15 cellular contexts compared by ENCODE assay signal in the genomic region with DNA sequence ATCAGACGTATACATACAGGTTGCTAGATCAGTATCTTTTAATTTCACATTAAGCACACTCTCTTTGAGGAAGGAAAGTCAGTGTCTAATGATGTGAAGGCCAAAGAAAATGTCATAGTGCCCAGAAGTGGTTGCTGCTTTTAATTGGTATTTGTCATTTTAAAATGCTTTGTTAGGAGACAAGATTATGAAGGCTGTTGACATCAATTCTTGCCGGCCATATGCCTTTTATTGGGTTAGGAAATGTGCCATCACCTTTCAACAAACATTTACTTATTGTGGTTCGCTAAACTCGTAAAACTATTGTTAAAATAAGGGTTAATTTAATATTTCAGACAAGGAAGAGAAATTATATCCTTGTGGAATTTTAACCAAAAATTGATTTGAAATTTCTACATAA.
"Had no signal": no experiment of that assay in that cellular context is flagged by ENCODE, and none has a peak within 500 bp of the region (broad histone marks: within the 10 kb centered on the region; RNA-seq: fewer than 3 reads in every experiment).

No MANE protein-coding gene starts in this region.

- H3K36me3 ChIP-seq: breast epithelium, thyroid gland, WERI-Rb-1 had no signal

- H3K4me1 ChIP-seq: breast epithelium had no signal

- H3K27me3 Mint-ChIP-seq: activated CD4-positive, alpha-beta T cell treated with anti-CD3 and anti-CD28 coated beads for 36 hours; activated naive CD4-positive, alpha-beta T cell treated with anti-CD3 and anti-CD28 coated beads, Interleukin-2, amount 10 ng/mL, durations not matched to agents 7 days and 5 days; activated T-helper 17 cell treated with anti-CD3 and anti-CD28 coated beads, Interleukin-2, amount 50 U/mL, for 72 hours; progenitor cell of endocrine pancreas had no signal

- DNase-seq: activated CD4-positive, alpha-beta T cell treated with anti-CD3 and anti-CD28 coated beads for 36 hours; activated naive CD4-positive, alpha-beta T cell treated with anti-CD3 and anti-CD28 coated beads, Interleukin-2, amount 10 ng/mL, durations not matched to agents 7 days and 5 days; activated T-cell treated with anti-CD3 and anti-CD28 coated beads for 4 hours; anterior cingulate cortex; foreskin keratinocyte; occipital lobe; right cardiac atrium; small intestine; T1000; thyroid gland; WERI-Rb-1 had no signal

- H3K27ac ChIP-seq: breast epithelium, foreskin keratinocyte, thyroid gland, WERI-Rb-1 had no signal

- H3K9me3 Mint-ChIP-seq: activated naive CD4-positive, alpha-beta T cell treated with anti-CD3 and anti-CD28 coated beads, Interleukin-2, amount 10 ng/mL, durations not matched to agents 7 days and 5 days; activated T-helper 17 cell treated with anti-CD3 and anti-CD28 coated beads, Interleukin-2, amount 50 U/mL, for 72 hours; nephron had no signal

- H3K27me3 ChIP-seq: breast epithelium, foreskin keratinocyte, thyroid gland had no signal

- H3K4me3 Mint-ChIP-seq: activated CD4-positive, alpha-beta T cell treated with anti-CD3 and anti-CD28 coated beads for 36 hours; activated naive CD4-positive, alpha-beta T cell treated with anti-CD3 and anti-CD28 coated beads, Interleukin-2, amount 10 ng/mL, durations not matched to agents 7 days and 5 days; nephron had no signal

- H3K4me3 ChIP-seq: breast epithelium, thyroid gland had no signal

- H3K9me3 ChIP-seq: breast epithelium, thyroid gland had no signal

- H3K27ac Mint-ChIP-seq: activated T-helper 17 cell treated with anti-CD3 and anti-CD28 coated beads, Interleukin-2, amount 50 U/mL, for 72 hours; nephron; progenitor cell of endocrine pancreas had no signal

- ATAC-seq: foreskin keratinocyte, right cardiac atrium had no signal
